In genomic region chr2:36462311-36462710, GRCh38 we compare ENCODE assay signal across 1 cellular context.
TF ChIP-seq lines count a peak whose summit lies in the region.

No MANE protein-coding gene starts in this region.

TF ChIP-seq in GM23338, 12 proteins besides CTCF, POLR2A, EP300 and RAD21 (continued from another document):
- TF ChIP-seq, protein P1, sequence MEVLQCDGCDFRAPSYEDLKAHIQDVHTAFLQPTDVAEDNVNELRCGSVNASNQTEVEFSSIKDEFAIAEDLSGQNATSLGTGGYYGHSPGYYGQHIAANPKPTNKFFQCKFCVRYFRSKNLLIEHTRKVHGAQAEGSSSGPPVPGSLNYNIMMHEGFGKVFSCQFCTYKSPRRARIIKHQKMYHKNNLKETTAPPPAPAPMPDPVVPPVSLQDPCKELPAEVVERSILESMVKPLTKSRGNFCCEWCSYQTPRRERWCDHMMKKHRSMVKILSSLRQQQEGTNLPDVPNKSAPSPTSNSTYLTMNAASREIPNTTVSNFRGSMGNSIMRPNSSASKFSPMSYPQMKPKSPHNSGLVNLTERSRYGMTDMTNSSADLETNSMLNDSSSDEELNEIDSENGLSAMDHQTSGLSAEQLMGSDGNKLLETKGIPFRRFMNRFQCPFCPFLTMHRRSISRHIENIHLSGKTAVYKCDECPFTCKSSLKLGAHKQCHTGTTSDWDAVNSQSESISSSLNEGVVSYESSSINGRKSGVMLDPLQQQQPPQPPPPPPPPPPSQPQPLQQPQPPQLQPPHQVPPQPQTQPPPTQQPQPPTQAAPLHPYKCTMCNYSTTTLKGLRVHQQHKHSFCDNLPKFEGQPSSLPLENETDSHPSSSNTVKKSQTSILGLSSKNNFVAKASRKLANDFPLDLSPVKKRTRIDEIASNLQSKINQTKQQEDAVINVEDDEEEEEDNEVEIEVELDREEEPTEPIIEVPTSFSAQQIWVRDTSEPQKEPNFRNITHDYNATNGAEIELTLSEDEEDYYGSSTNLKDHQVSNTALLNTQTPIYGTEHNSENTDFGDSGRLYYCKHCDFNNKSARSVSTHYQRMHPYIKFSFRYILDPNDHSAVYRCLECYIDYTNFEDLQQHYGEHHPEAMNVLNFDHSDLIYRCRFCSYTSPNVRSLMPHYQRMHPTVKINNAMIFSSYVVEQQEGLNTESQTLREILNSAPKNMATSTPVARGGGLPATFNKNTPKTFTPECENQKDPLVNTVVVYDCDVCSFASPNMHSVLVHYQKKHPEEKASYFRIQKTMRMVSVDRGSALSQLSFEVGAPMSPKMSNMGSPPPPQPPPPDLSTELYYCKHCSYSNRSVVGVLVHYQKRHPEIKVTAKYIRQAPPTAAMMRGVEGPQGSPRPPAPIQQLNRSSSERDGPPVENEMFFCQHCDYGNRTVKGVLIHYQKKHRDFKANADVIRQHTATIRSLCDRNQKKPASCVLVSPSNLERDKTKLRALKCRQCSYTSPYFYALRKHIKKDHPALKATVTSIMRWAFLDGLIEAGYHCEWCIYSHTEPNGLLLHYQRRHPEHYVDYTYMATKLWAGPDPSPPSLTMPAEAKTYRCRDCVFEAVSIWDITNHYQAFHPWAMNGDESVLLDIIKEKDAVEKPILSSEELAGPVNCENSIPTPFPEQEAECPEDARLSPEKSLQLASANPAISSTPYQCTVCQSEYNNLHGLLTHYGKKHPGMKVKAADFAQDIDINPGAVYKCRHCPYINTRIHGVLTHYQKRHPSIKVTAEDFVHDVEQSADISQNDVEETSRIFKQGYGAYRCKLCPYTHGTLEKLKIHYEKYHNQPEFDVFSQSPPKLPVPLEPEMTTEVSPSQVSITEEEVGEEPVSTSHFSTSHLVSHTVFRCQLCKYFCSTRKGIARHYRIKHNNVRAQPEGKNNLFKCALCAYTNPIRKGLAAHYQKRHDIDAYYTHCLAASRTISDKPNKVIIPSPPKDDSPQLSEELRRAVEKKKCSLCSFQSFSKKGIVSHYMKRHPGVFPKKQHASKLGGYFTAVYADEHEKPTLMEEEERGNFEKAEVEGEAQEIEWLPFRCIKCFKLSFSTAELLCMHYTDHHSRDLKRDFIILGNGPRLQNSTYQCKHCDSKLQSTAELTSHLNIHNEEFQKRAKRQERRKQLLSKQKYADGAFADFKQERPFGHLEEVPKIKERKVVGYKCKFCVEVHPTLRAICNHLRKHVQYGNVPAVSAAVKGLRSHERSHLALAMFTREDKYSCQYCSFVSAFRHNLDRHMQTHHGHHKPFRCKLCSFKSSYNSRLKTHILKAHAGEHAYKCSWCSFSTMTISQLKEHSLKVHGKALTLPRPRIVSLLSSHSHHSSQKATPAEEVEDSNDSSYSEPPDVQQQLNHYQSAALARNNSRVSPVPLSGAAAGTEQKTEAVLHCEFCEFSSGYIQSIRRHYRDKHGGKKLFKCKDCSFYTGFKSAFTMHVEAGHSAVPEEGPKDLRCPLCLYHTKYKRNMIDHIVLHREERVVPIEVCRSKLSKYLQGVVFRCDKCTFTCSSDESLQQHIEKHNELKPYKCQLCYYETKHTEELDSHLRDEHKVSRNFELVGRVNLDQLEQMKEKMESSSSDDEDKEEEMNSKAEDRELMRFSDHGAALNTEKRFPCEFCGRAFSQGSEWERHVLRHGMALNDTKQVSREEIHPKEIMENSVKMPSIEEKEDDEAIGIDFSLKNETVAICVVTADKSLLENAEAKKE (CRISPR knock-in tag; IDR thresholded peaks at IDR 0.05), result no peak
- TF ChIP-seq NANOG (IDR thresholded peaks at IDR 0.05; ENCODE audit: borderline replicate concordance) (no peak), STAT1 (IDR thresholded peaks at IDR 0.05; ENCODE audit: unreplicated experiment) (no peak), ETS1 (IDR thresholded peaks at IDR 0.05) (no peak), JUNB (IDR thresholded peaks at IDR 0.05; ENCODE audit: unreplicated experiment) (no peak), ZNF114 (CRISPR knock-in tag; IDR thresholded peaks at IDR 0.05) (no peak), POLR2AphosphoS5 (IDR thresholded peaks at IDR 0.05; ENCODE audit: low read depth) (no peak), CREB1 (CRISPR knock-in tag; IDR thresholded peaks at IDR 0.05; ENCODE audit: low read depth) (no peak)
TF ChIP-seq in GM23338: peak in this region for 0.
